8 cellular contexts compared by ENCODE assay signal in genomic region chr10:24951201-24952145, GRCh38. TPM values are rescaled to one million over a fixed set of nuclear protein-coding genes. Genes with fewer than 3 reads are reported as not detected.
DNase-seq lines count a peak whose midpoint lies in the region; ATAC-seq and TF ChIP-seq lines count a peak whose summit lies in the region.

No MANE protein-coding gene starts in this region.

- peak; percentile 32 for DNase-seq in EH (ENCODE audit: low read depth)
- peak; percentile 23 for DNase-seq in WERI-Rb-1
- DNase-seq in fibroblast of mammary gland (ENCODE audit: low read depth): peak; percentile 56
- DNase-seq in nephron progenitor cell: peak; percentile 40
- no peak for DNase-seq in mucosa of gallbladder (ENCODE audit: low spot score)

- H3K9me3 ChIP-seq in WERI-Rb-1 (ENCODE audit: severe bottlenecking): no peaks in the 10 kb centered on the region

- H3K4me1 Mint-ChIP-seq in nephron progenitor cell: peaks cover 53% of the 10 kb centered on the region

- H3K27me3 ChIP-seq in WERI-Rb-1 (ENCODE audit: insufficient read depth, low read depth, severe bottlenecking): no peaks in the 10 kb centered on the region

- peak overlapping the region; percentile 31 for H3K27ac Mint-ChIP-seq in nephron progenitor cell

- H3K4me3 ChIP-seq in WERI-Rb-1 (ENCODE audit: low read depth, low read length) (peak overlapping the region; percentile 50), fibroblast of mammary gland (ENCODE audit: control insufficient read depth, low read depth, low read length) (peak overlapping the region; percentile 55)

- H3K36me3 Mint-ChIP-seq in nephron progenitor cell (ENCODE audit: low read depth): no peaks in the 10 kb centered on the region

- H3K4me3 Mint-ChIP-seq in nephron progenitor cell: peak overlapping the region; percentile 68

- H3K9me3 Mint-ChIP-seq in nephron progenitor cell: no peaks in the 10 kb centered on the region

- H3K27me3 Mint-ChIP-seq in nephron progenitor cell (ENCODE audit: low read depth, poor library complexity): peaks cover 8% of the 10 kb centered on the region

- TF ChIP-seq CTCF in WERI-Rb-1 (IDR thresholded peaks at IDR 0.05; ENCODE audit: low read depth, low read length) (no peak), fibroblast of mammary gland (conservative IDR thresholded peaks at IDR 0.05; ENCODE audit: control insufficient read depth, insufficient read depth, low read depth, low read length) (no peak), nephron progenitor cell (IDR thresholded peaks at IDR 0.05) (no peak)

- ATAC-seq in HG03159 (IDR thresholded peaks at IDR 0.05; ENCODE audit: unreplicated experiment) (peak; percentile 1), GM21786 (IDR thresholded peaks at IDR 0.05; ENCODE audit: unreplicated experiment) (no peak), GM21529 (IDR thresholded peaks at IDR 0.05; ENCODE audit: unreplicated experiment) (no peak)

- peak overlapping the region; percentile 90 for H3K27ac ChIP-seq in WERI-Rb-1

- no peaks in the 10 kb centered on the region for H3K36me3 ChIP-seq in WERI-Rb-1

RNA-seq across cellular contexts. Expression of gene PRTFDC1, which starts 0.9 kb away (rescaled TPM):
- 12.0 TPM for total RNA-seq in mucosa of gallbladder
